25 cellular contexts compared by ENCODE assay signal in genomic region chr7:21367537-21367936, GRCh38.
"Had no signal": no experiment of that assay in that cellular context is flagged by ENCODE, and none has a peak within 500 bp of the region (broad histone marks: within the 10 kb centered on the region; RNA-seq: fewer than 3 reads in every experiment).

No MANE protein-coding gene starts in this region.

- H3K36me3 Mint-ChIP-seq: activated naive CD8-positive, alpha-beta T cell treated with anti-CD3 and anti-CD28 coated beads for 36 hours; WTC11 had no signal

- H3K27me3 ChIP-seq: brain microvascular endothelial cell, MG63, SJCRH30 had no signal

- ATAC-seq: activated CD4-positive, alpha-beta T cell treated with anti-CD3 and anti-CD28 coated beads for 36 hours; activated CD4-positive, CD25-positive, alpha-beta regulatory T cell treated with anti-CD3 and anti-CD28 coated beads, Interleukin-2, amount 50 U/mL, for 24 hours; activated T-cell treated with anti-CD3 and anti-CD28 coated beads, Interleukin-2, amount 50 U/mL, for 72 hours; activated T-helper 17 cell treated with anti-CD3 and anti-CD28 coated beads, Interleukin-2, amount 50 U/mL, for 72 hours; WTC11 had no signal

- H3K9me3 Mint-ChIP-seq: activated naive CD8-positive, alpha-beta T cell treated with anti-CD3 and anti-CD28 coated beads for 36 hours; activated T-helper 17 cell treated with anti-CD3 and anti-CD28 coated beads, Interleukin-2, amount 50 U/mL, for 72 hours had no signal

- H3K27ac Mint-ChIP-seq: activated CD4-positive, alpha-beta T cell treated with anti-CD3 and anti-CD28 coated beads for 36 hours; activated naive CD8-positive, alpha-beta T cell treated with anti-CD3 and anti-CD28 coated beads for 36 hours; activated T-cell treated with anti-CD3 and anti-CD28 coated beads, Interleukin-2, amount 50 U/mL, for 72 hours; activated T-helper 17 cell treated with anti-CD3 and anti-CD28 coated beads, Interleukin-2, amount 50 U/mL, for 72 hours; WTC11 had no signal

- H3K36me3 ChIP-seq: brain microvascular endothelial cell, MG63, SJCRH30 had no signal

- H3K27me3 Mint-ChIP-seq: activated CD4-positive, alpha-beta memory T cell treated with anti-CD3 and anti-CD28 coated beads, Interleukin-2, amount 10 ng/mL, durations not matched to agents 7 days and 5 days; activated naive CD8-positive, alpha-beta T cell treated with anti-CD3 and anti-CD28 coated beads for 36 hours; activated T-helper 17 cell treated with anti-CD3 and anti-CD28 coated beads, Interleukin-2, amount 50 U/mL, for 72 hours had no signal

- H3K27ac ChIP-seq: brain microvascular endothelial cell, SJCRH30, SK-N-MC had no signal

- H3K9me3 ChIP-seq: SJCRH30 had no signal

- H3K4me3 ChIP-seq: MG63, SJCRH30, SK-N-MC had no signal

- H3K4me3 Mint-ChIP-seq: activated CD4-positive, alpha-beta memory T cell treated with anti-CD3 and anti-CD28 coated beads, Interleukin-2, amount 10 ng/mL, durations not matched to agents 7 days and 5 days; activated CD4-positive, alpha-beta T cell treated with anti-CD3 and anti-CD28 coated beads for 36 hours; activated naive CD8-positive, alpha-beta T cell treated with anti-CD3 and anti-CD28 coated beads for 36 hours; activated T-cell treated with anti-CD3 and anti-CD28 coated beads, Interleukin-2, amount 50 U/mL, for 72 hours; T-helper 1 cell treated with Interleukin-12 subunit alpha and Interleukin-12 subunit beta and Interleukin-4 antibody, amounts not matched to agents 30 μg/mL and 1 μg/mL, for 36 hours; WTC11 had no signal

- DNase-seq: activated CD4-positive, alpha-beta memory T cell treated with anti-CD3 and anti-CD28 coated beads, Interleukin-2, amount 10 ng/mL, durations not matched to agents 7 days and 5 days; activated CD4-positive, alpha-beta T cell treated with anti-CD3 and anti-CD28 coated beads for 36 hours; activated effector memory CD4-positive, alpha-beta T cell treated with anti-CD3 and anti-CD28 coated beads, Interleukin-2, amount 50 U/mL, for 16 hours; activated naive CD4-positive, alpha-beta T cell; activated naive CD4-positive, alpha-beta T cell treated with anti-CD3 and anti-CD28 coated beads, Interleukin-2, amount 50 U/mL, for 16 hours; activated naive CD8-positive, alpha-beta T cell treated with anti-CD3 and anti-CD28 coated beads for 36 hours; activated T-cell treated with anti-CD3 and anti-CD28 coated beads, Interleukin-2, amount 50 U/mL, for 1 hour; activated T-cell treated with anti-CD3 and anti-CD28 coated beads, Interleukin-2, amount 50 U/mL, for 72 hours; amniotic stem cell; aorta; brain microvascular endothelial cell; central memory CD4-positive, alpha-beta T cell; Kasumi-1; MG63; NCI-H1048; NCI-H1436; NCI-H1694; NCI-H2081 treated with DMSO at 0.1 percent for 48 hours; NCI-H524 treated with DMSO at 0.1 percent for 48 hours; SJCRH30 had no signal
